Comparison of ENCODE assay signal across 13 cellular contexts in genomic region chr17:64732336-64733006, GRCh38.
DNase-seq lines count a peak whose midpoint lies in the region; ATAC-seq and TF ChIP-seq lines count a peak whose summit lies in the region.
"Had no signal": no experiment of that assay in that cellular context is flagged by ENCODE, and none has a peak within 500 bp of the region (broad histone marks: within the 10 kb centered on the region; RNA-seq: fewer than 3 reads in every experiment).

No MANE protein-coding gene starts in this region.

- intact Hi-C loops in adrenal gland (cut with DNase I) (no loop called here), stomach (cut with DNase I; ENCODE audit: low total_unique reads) (no loop called here)

- TF ChIP-seq POLR2A in adrenal gland (IDR thresholded peaks at IDR 0.05): no peak
- TF ChIP-seq POLR2A in stomach (IDR thresholded peaks at IDR 0.05): no peak

- H3K4me3 ChIP-seq in adrenal gland (no peak overlapping the region), stomach (no peak overlapping the region)
- H3K4me3 ChIP-seq: PC-9, suprapubic skin had no signal

- TF ChIP-seq CTCF in adrenal gland (IDR thresholded peaks at IDR 0.05) (no peak), stomach (IDR thresholded peaks at IDR 0.05) (no peak)

- H3K27ac ChIP-seq in adrenal gland (peak overlapping the region in 3 of 5 donors; percentile 16 to 73 (median 54)), stomach (peak overlapping the region in 3 of 5 donors; percentile 14 to 55 (median 53))
- H3K27ac ChIP-seq: PC-9, suprapubic skin had no signal

- H3K4me1 ChIP-seq in adrenal gland (replicated peaks in 1 of 2) (peaks cover 15 to 23% of the 10 kb centered on the region in 2 donors), stomach (peaks cover 0 to 10% (median 8%) of the 10 kb centered on the region in 4 donors)

- no peaks in the 10 kb centered on the region for H3K27me3 ChIP-seq in adrenal gland
- no peaks in the 10 kb centered on the region for H3K27me3 ChIP-seq in stomach
- H3K27me3 ChIP-seq: suprapubic skin had no signal

- DNase-seq in HK-2 (ENCODE audit: unreplicated experiment): peak; percentile 46
- DNase-seq in adrenal gland: peak; percentile 40 to 80 (median 73)
- peak; percentile 53 for DNase-seq in hepatic stellate cell (ENCODE audit: low spot score)
- DNase-seq in stomach: no peak
- DNase-seq: activated CD8-positive, alpha-beta T cell treated with anti-CD3 and anti-CD28 coated beads, Interleukin-2, amount 10 ng/mL, durations not matched to agents 7 days and 5 days; amniotic stem cell; NCI-H1048 had no signal

- 35 to 40% (median 38%) methylated on average over 9 to 12 of the region's 12 CpGs for WGBS in adrenal gland, 4 donors
- 54 to 74% (median 67%) methylated on average over 8 to 12 of the region's 12 CpGs for WGBS in stomach, 5 donors

- H3K9me3 ChIP-seq in adrenal gland (replicated peaks in 1 of 3) (no peaks in the 10 kb centered on the region), stomach (no peaks in the 10 kb centered on the region)
- H3K9me3 ChIP-seq: suprapubic skin had no signal

- H3K36me3 ChIP-seq in adrenal gland (replicated peaks in 1 of 2): no peaks in the 10 kb centered on the region
- H3K36me3 ChIP-seq in stomach: no peaks in the 10 kb centered on the region
- H3K36me3 ChIP-seq: suprapubic skin had no signal

- ATAC-seq in GM19324 (IDR thresholded peaks at IDR 0.05; ENCODE audit: low FRiP score, unreplicated experiment) (no peak), HG03520 (IDR thresholded peaks at IDR 0.05; ENCODE audit: unreplicated experiment) (no peak), HG03280 (IDR thresholded peaks at IDR 0.05; ENCODE audit: unreplicated experiment) (no peak), HG02852 (IDR thresholded peaks at IDR 0.05; ENCODE audit: unreplicated experiment) (no peak)
- ATAC-seq: activated CD8-positive, alpha-beta T cell treated with anti-CD3 and anti-CD28 coated beads, Interleukin-2, amount 10 ng/mL, durations not matched to agents 7 days and 5 days had no signal

- TF ChIP-seq EP300 in stomach (IDR thresholded peaks at IDR 0.05): no peak
